ENCODE assay signal across 8 cellular contexts in the genomic region with DNA sequence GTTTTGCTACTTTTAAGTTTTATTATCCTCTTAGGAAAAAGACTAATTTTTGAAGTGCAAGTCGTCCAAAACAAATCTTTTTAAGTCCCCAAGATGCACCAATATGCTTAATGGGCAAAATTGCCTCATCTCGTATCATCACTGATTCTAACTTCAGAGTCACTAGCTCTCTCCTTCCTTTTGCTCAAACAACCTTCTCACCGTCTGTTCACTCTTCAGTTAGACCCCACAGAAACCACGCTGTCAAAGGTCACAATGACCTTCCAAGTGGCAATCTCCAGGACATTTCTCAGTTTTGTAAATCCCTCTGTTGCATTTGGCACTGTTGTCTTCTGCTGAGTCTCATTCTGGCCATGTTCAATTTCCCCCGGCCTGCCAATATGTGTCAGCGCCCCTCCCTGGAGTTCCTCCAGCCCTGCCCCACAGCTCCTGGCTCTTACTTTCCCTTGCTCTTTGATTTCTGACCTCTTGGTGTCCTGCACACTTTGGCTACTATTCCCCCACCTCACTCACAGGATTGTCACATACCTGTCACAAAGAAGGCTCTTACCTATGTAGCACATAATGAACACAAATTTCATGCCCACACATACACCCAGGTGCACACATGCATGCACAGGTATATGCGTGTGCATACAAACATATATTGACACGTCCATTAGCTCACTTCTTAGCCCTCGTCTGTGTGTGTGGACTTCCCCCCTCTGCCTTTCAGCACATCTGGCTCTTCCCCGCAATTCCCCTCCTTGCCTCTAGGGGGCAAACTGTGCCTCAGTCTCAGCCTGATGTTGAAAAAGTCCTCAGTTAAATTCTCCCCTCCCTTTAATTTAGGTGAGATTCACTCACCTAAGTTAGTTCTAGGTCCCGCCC.
DNase-seq lines count a peak whose midpoint lies in the region; ATAC-seq, FAIRE-seq and TF ChIP-seq lines count a peak whose summit lies in the region.

No MANE protein-coding gene starts in this region.

- H3K4me3 ChIP-seq in AG09309 (ENCODE audit: control insufficient read depth, low read depth, low read length) (no peak overlapping the region), keratinocyte (ENCODE audit: control insufficient read depth in 2 of 3, extremely low read depth in 1 of 3, insufficient read depth in 2 of 3, low read depth in 1 of 3, low read length in 3 of 3) (no peak overlapping the region)

- no peaks in the 10 kb centered on the region for H3K9me1 ChIP-seq in keratinocyte (ENCODE audit: control insufficient read depth, extremely low read depth, insufficient read depth, low read length)

- H3K27ac Mint-ChIP-seq in activated naive CD4-positive, alpha-beta T cell treated with anti-CD3 and anti-CD28 coated beads, Interleukin-2, amount 50 U/mL, for 72 hours = no peak overlapping the region

- H3K27me3 ChIP-seq in keratinocyte (ENCODE audit: control insufficient read depth, extremely low read depth, insufficient read depth, low read length) = no peaks in the 10 kb centered on the region

- H3K27ac ChIP-seq in keratinocyte (ENCODE audit: control insufficient read depth, insufficient read depth, low read length) = no peak overlapping the region

- H4K20me1 ChIP-seq in keratinocyte (ENCODE audit: control insufficient read depth, extremely low read depth, insufficient read depth, low read length) = no peaks in the 10 kb centered on the region

- H3K79me2 ChIP-seq in keratinocyte (ENCODE audit: control insufficient read depth, insufficient read depth, low read length) = no peaks in the 10 kb centered on the region

- dilution Hi-C loops in keratinocyte (cut with MboI; ENCODE audit: extremely low pct_ligation_motif_present, low sequenced_read_pairs) = no loop called here

- no peaks in the 10 kb centered on the region for H3K9me3 ChIP-seq in keratinocyte (ENCODE audit: control insufficient read depth, low read depth, low read length)

- no peak for FAIRE-seq in keratinocyte (lab: Jason Lieb, UNC)

- peaks cover 5% of the 10 kb centered on the region for H3K4me1 ChIP-seq in keratinocyte (ENCODE audit: control insufficient read depth, extremely low read depth, insufficient read depth, low read length)

- DNase-seq in AG09309 (ENCODE audit: low read depth) = no peak
- peak; percentile 33 for DNase-seq in SKM-1 (lab: John Stamatoyannopoulos, UW; ENCODE audit: unreplicated experiment)
- DNase-seq in activated naive CD4-positive, alpha-beta T cell treated with anti-CD3 and anti-CD28 coated beads, Interleukin-2, amount 50 U/mL, for 72 hours (ENCODE audit: low spot score in 2 of 2) = peak in 1 of 2 donors; percentile 67
- no peak for DNase-seq in keratinocyte (ENCODE audit: low read depth, low spot score)
- peak; percentile 31 to 46 (median 34) for DNase-seq in stimulated activated CD4-positive, alpha-beta T cell treated with anti-CD3 and anti-CD28 coated beads, TNF-alpha, amount 100 ng/mL, for 48 hours (ENCODE audit: low read depth in 3 of 3)
- no peak for DNase-seq in NCI-H774 (lab: John Stamatoyannopoulos, UW)

- no peak overlapping the region for H2AFZ ChIP-seq in keratinocyte (ENCODE audit: control insufficient read depth, low read length)

- no peaks in the 10 kb centered on the region for H3K36me3 ChIP-seq in keratinocyte (ENCODE audit: control insufficient read depth in 2 of 2, extremely low read depth in 1 of 2, insufficient read depth in 2 of 2, low read length in 2 of 2)

- no peaks in the 10 kb centered on the region for H3K9me3 Mint-ChIP-seq in activated naive CD4-positive, alpha-beta T cell treated with anti-CD3 and anti-CD28 coated beads, Interleukin-2, amount 50 U/mL, for 72 hours

- no peaks in the 10 kb centered on the region for H3K36me3 Mint-ChIP-seq in activated naive CD4-positive, alpha-beta T cell treated with anti-CD3 and anti-CD28 coated beads, Interleukin-2, amount 50 U/mL, for 72 hours

- TF ChIP-seq CTCF in AG09309 (IDR thresholded peaks at IDR 0.05; ENCODE audit: control insufficient read depth, insufficient read depth, low read depth, low read length, missing control alignments) (peak; percentile 62), keratinocyte (optimal IDR thresholded peaks at IDR 0.05 in 1 of 3, IDR thresholded peaks at IDR 0.05 in 1 of 3, conservative IDR thresholded peaks at IDR 0.05 in 1 of 3; ENCODE audit: extremely low read depth in 1 of 3, insufficient read depth in 2 of 3, low read length in 3 of 3) (peak; percentile 77 to 88 (median 83))

- ATAC-seq in GM19023 (IDR thresholded peaks at IDR 0.05; ENCODE audit: unreplicated experiment) = peak; percentile 79
- ATAC-seq in HG03159 (IDR thresholded peaks at IDR 0.05; ENCODE audit: unreplicated experiment) = peak; percentile 89
- ATAC-seq in activated naive CD4-positive, alpha-beta T cell treated with anti-CD3 and anti-CD28 coated beads, Interleukin-2, amount 50 U/mL, for 72 hours = peak; percentile 63 to 74

- no peak overlapping the region for H3K9ac ChIP-seq in keratinocyte (ENCODE audit: control insufficient read depth, extremely low read depth, insufficient read depth, low read length)

- no peak overlapping the region for H3K4me2 ChIP-seq in keratinocyte (ENCODE audit: control insufficient read depth, extremely low read depth, insufficient read depth, low read depth, low read length)

Comparison
In these comparisons a context has a peak if more than half of its experiments do, and no peak if none do; other contexts are left out.
1. DNase-seq: peak in SKM-1 (single experiment) and stimulated activated CD4-positive, alpha-beta T cell treated with anti-CD3 and anti-CD28 coated beads, TNF-alpha, amount 100 ng/mL, for 48 hours (3 of 3); none in AG09309 (single experiment), keratinocyte (single experiment) and NCI-H774 (single experiment).
2. Peak in every context shown above with its lines, with median percentiles within 50 percentile points of each other: ATAC-seq.